In genomic region chr1:212500986-212501385, GRCh38 we compare ENCODE assay signal across 14 cellular contexts.
DNase-seq lines count a peak whose midpoint lies in the region; ATAC-seq and TF ChIP-seq lines count a peak whose summit lies in the region.
"Had no signal": no experiment of that assay in that cellular context is flagged by ENCODE, and none has a peak within 500 bp of the region (broad histone marks: within the 10 kb centered on the region; RNA-seq: fewer than 3 reads in every experiment).

No MANE protein-coding gene starts in this region.

- no peaks in the 10 kb centered on the region for H3K36me3 Mint-ChIP-seq in activated CD4-positive, alpha-beta T cell treated with anti-CD3 and anti-CD28 coated beads, Interleukin-2, amount 10 ng/mL, durations not matched to agents 24 days and 14 days (ENCODE audit: low read depth)
- H3K36me3 Mint-ChIP-seq: CD4-positive, CD25-positive, alpha-beta regulatory T cell had no signal

- no peak overlapping the region for H3K4me3 ChIP-seq in epithelial cell of esophagus (ENCODE audit: low read length)
- H3K4me3 ChIP-seq: BLaER1 treated with 17β-estradiol and CSF1 and Interleukin-3, amounts not matched to agents 10 nM and 100 nM; GM12878; GM23338 had no signal

- no peak for DNase-seq in stimulated activated naive CD8-positive, alpha-beta T cell treated with anti-CD3 and anti-CD28 coated beads, Interleukin-15, amount 100 ng/mL, for 72 hours
- no peak for DNase-seq in stimulated activated naive CD8-positive, alpha-beta T cell treated with anti-CD3 and anti-CD28 coated beads, Interleukin-15, Interleukin-2, amounts not matched to agents 100 U/mL and 50 U/mL, for 24 hours
- DNase-seq in epithelial cell of esophagus (ENCODE audit: low read depth) = peak; percentile 88
- peak; percentile 23 for DNase-seq in fibroblast of peridontal ligament (ENCODE audit: extremely low read depth)
- no peak for DNase-seq in NCI-H1436 (lab: John Stamatoyannopoulos, UW)
- no peak for DNase-seq in GM13977 (ENCODE audit: low spot score)
- DNase-seq in activated CD4-positive, alpha-beta T cell treated with anti-CD3 and anti-CD28 coated beads, Interleukin-2, amount 10 ng/mL, durations not matched to agents 24 days and 14 days = no peak
- DNase-seq: ACHN; CD4-positive, CD25-positive, alpha-beta regulatory T cell; H7; IMR-90 had no signal

- H3K27ac Mint-ChIP-seq in stimulated activated naive CD8-positive, alpha-beta T cell treated with anti-CD3 and anti-CD28 coated beads, Interleukin-15, amount 100 ng/mL, for 72 hours = peak overlapping the region; percentile 47 to 66
- H3K27ac Mint-ChIP-seq in activated CD4-positive, alpha-beta T cell treated with anti-CD3 and anti-CD28 coated beads, Interleukin-2, amount 10 ng/mL, durations not matched to agents 24 days and 14 days = no peak overlapping the region
- H3K27ac Mint-ChIP-seq: CD4-positive, CD25-positive, alpha-beta regulatory T cell; GM23338 had no signal

- intact Hi-C loops in activated CD4-positive, alpha-beta T cell treated with anti-CD3 and anti-CD28 coated beads, Interleukin-2, amount 10 ng/mL, durations not matched to agents 24 days and 14 days (cut with micrococcal nuclease) = no loop called here

- no peaks in the 10 kb centered on the region for H3K4me1 Mint-ChIP-seq in stimulated activated naive CD8-positive, alpha-beta T cell treated with anti-CD3 and anti-CD28 coated beads, Interleukin-15, amount 100 ng/mL, for 72 hours
- H3K4me1 Mint-ChIP-seq in activated CD4-positive, alpha-beta T cell treated with anti-CD3 and anti-CD28 coated beads, Interleukin-2, amount 10 ng/mL, durations not matched to agents 24 days and 14 days = no peaks in the 10 kb centered on the region
- H3K4me1 Mint-ChIP-seq: CD4-positive, CD25-positive, alpha-beta regulatory T cell had no signal

- TF ChIP-seq CTCF in epithelial cell of esophagus (IDR thresholded peaks at IDR 0.05; ENCODE audit: insufficient read depth, low read depth, low read length, missing control alignments) (no peak), GM13977 (IDR thresholded peaks at IDR 0.05; ENCODE audit: extremely low read depth, insufficient read depth, missing control alignments) (no peak)

- no peak for ATAC-seq in stimulated activated naive CD8-positive, alpha-beta T cell treated with anti-CD3 and anti-CD28 coated beads, Interleukin-15, amount 100 ng/mL, for 72 hours
- no peak for ATAC-seq in stimulated activated naive CD8-positive, alpha-beta T cell treated with anti-CD3 and anti-CD28 coated beads, Interleukin-15, Interleukin-2, amounts not matched to agents 100 U/mL and 50 U/mL, for 24 hours
- ATAC-seq: GM12878 had no signal

- H3K4me3 Mint-ChIP-seq in stimulated activated naive CD8-positive, alpha-beta T cell treated with anti-CD3 and anti-CD28 coated beads, Interleukin-15, amount 100 ng/mL, for 72 hours = no peak overlapping the region
- H3K4me3 Mint-ChIP-seq in activated CD4-positive, alpha-beta T cell treated with anti-CD3 and anti-CD28 coated beads, Interleukin-2, amount 10 ng/mL, durations not matched to agents 24 days and 14 days = no peak overlapping the region
- H3K4me3 Mint-ChIP-seq: CD4-positive, CD25-positive, alpha-beta regulatory T cell; GM23338 had no signal

- in situ Hi-C loops in GM13977 (cut with MboI; ENCODE audit: low pct_unique_long_range_greater_than_20kb, low sequenced_read_pairs, unreplicated experiment) = no loop called here

- no peaks in the 10 kb centered on the region for H3K9me3 Mint-ChIP-seq in stimulated activated naive CD8-positive, alpha-beta T cell treated with anti-CD3 and anti-CD28 coated beads, Interleukin-15, amount 100 ng/mL, for 72 hours
- no peaks in the 10 kb centered on the region for H3K9me3 Mint-ChIP-seq in activated CD4-positive, alpha-beta T cell treated with anti-CD3 and anti-CD28 coated beads, Interleukin-2, amount 10 ng/mL, durations not matched to agents 24 days and 14 days

- H3K27me3 Mint-ChIP-seq in stimulated activated naive CD8-positive, alpha-beta T cell treated with anti-CD3 and anti-CD28 coated beads, Interleukin-15, amount 100 ng/mL, for 72 hours = peaks cover 28% of the 10 kb centered on the region
- H3K27me3 Mint-ChIP-seq in activated CD4-positive, alpha-beta T cell treated with anti-CD3 and anti-CD28 coated beads, Interleukin-2, amount 10 ng/mL, durations not matched to agents 24 days and 14 days = peaks cover 13% of the 10 kb centered on the region

Comparison
In these comparisons a context has a peak if more than half of its experiments do, and no peak if none do; other contexts are left out.
1. DNase-seq: peak in epithelial cell of esophagus (single experiment) and fibroblast of peridontal ligament (single experiment); none in stimulated activated naive CD8-positive, alpha-beta T cell treated with anti-CD3 and anti-CD28 coated beads, Interleukin-15, amount 100 ng/mL, for 72 hours (0 of 2), stimulated activated naive CD8-positive, alpha-beta T cell treated with anti-CD3 and anti-CD28 coated beads, Interleukin-15, Interleukin-2, amounts not matched to agents 100 U/mL and 50 U/mL, for 24 hours (single experiment), NCI-H1436 (single experiment), GM13977 (single experiment) and activated CD4-positive, alpha-beta T cell treated with anti-CD3 and anti-CD28 coated beads, Interleukin-2, amount 10 ng/mL, durations not matched to agents 24 days and 14 days (single experiment).